1 cellular context compared by ENCODE assay signal in the genomic region with DNA sequence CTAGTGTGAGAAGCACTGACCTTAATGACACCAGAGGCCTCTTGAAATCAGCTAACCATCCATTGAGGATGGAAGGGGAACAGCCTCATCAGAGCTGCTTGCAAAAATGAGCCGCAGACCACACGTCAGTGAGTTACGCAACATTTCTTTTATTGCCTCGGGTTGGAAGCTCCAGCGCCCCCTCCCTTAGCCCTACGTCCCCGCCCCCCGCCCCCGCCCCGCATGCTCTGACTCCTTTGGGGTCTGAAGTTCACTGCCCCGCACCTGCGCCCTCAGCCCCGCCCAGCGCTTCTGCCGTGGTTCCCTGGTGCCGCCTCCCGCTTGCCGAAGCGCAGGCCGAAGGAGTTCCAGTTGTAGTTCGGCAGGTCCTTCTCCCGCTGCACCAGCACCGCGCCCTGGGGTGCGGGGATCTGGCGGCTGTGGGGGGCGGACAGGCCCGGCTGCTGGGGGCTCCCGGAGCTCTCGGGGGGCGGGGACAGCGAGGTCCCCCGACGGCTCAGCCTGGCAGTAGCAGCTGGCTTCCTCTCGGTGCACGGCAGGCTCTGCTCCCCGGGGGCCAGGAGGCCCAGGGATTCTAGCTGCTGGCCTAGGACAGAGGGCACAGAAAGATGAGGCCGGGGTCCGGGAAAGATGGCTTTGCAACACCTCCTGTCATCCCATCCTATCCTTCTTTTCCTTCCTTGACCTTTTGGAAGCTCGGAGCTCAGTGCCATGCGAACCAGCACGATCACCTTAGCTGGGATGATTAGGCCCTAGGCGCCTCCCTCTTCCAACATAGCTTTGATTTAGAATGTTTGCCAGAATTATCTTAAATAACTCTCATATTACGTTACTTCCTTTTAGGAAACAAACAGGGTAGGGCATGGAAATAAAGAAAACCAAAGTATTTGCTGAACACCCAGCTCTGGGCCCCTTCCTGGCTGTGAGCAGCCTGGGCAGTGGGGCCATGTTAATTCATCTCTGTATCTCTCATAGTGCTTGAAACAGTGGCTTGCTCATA.
TF ChIP-seq lines count a peak whose summit lies in the region.

No MANE protein-coding gene starts in this region.

TF ChIP-seq in HepG2, 621 proteins besides CTCF, POLR2A, EP300 and RAD21 (continued from another document and continues in another):
- TF ChIP-seq, protein P1, sequence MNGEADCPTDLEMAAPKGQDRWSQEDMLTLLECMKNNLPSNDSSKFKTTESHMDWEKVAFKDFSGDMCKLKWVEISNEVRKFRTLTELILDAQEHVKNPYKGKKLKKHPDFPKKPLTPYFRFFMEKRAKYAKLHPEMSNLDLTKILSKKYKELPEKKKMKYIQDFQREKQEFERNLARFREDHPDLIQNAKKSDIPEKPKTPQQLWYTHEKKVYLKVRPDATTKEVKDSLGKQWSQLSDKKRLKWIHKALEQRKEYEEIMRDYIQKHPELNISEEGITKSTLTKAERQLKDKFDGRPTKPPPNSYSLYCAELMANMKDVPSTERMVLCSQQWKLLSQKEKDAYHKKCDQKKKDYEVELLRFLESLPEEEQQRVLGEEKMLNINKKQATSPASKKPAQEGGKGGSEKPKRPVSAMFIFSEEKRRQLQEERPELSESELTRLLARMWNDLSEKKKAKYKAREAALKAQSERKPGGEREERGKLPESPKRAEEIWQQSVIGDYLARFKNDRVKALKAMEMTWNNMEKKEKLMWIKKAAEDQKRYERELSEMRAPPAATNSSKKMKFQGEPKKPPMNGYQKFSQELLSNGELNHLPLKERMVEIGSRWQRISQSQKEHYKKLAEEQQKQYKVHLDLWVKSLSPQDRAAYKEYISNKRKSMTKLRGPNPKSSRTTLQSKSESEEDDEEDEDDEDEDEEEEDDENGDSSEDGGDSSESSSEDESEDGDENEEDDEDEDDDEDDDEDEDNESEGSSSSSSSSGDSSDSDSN (CRISPR knock-in tag; IDR thresholded peaks at IDR 0.05): peak; percentile 52; the same call in 1 of the 2 replicates
- TF ChIP-seq, protein P2, sequence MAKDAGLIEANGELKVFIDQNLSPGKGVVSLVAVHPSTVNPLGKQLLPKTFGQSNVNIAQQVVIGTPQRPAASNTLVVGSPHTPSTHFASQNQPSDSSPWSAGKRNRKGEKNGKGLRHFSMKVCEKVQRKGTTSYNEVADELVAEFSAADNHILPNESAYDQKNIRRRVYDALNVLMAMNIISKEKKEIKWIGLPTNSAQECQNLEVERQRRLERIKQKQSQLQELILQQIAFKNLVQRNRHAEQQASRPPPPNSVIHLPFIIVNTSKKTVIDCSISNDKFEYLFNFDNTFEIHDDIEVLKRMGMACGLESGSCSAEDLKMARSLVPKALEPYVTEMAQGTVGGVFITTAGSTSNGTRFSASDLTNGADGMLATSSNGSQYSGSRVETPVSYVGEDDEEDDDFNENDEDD (CRISPR knock-in tag; IDR thresholded peaks at IDR 0.05; ENCODE audit: borderline replicate concordance): 0 out of 2 replicates have a peak, but pooled peaks have one; percentile 24
- TF ChIP-seq SMAD3 (CRISPR knock-in tag; IDR thresholded peaks at IDR 0.05) (no peak), ZNF160 (CRISPR knock-in tag; IDR thresholded peaks at IDR 0.05) (no peak), RBFOX2 (IDR thresholded peaks at IDR 0.05; ENCODE audit: low read depth, low read length) (0 out of 2 replicates have a peak, but pooled peaks have one; percentile 40), NFKB2 (CRISPR knock-in tag; IDR thresholded peaks at IDR 0.05; ENCODE audit: borderline replicate concordance) (0 out of 2 replicates have a peak, but pooled peaks have one; percentile 20), ZNF839 (CRISPR knock-in tag; IDR thresholded peaks at IDR 0.05; ENCODE audit: borderline replicate concordance) (no peak), HDAC1 (CRISPR knock-in tag; IDR thresholded peaks at IDR 0.05) (0 out of 2 replicates have a peak, but pooled peaks have one; percentile 26), ZMYM3 (CRISPR knock-in tag; IDR thresholded peaks at IDR 0.05) (0 out of 2 replicates have a peak, but pooled peaks have one; percentile 18), YY1 (IDR thresholded peaks at IDR 0.05; ENCODE audit: insufficient read depth, insufficient replicate concordance, low read depth, low read length) (no peak), ZNF788 (CRISPR knock-in tag; IDR thresholded peaks at IDR 0.05; ENCODE audit: borderline replicate concordance) (no peak), ZNF30 (CRISPR knock-in tag; IDR thresholded peaks at IDR 0.05) (0 out of 2 replicates have a peak, but pooled peaks have one; percentile 29), ZSCAN12 (CRISPR knock-in tag; IDR thresholded peaks at IDR 0.05) (0 out of 2 replicates have a peak, but pooled peaks have one; percentile 35), KLF16 (CRISPR knock-in tag; IDR thresholded peaks at IDR 0.05) (0 out of 4 replicates have a peak, but pooled peaks of 1 of the 2 experiments have one; percentile 17), CEBPG (CRISPR knock-in tag; IDR thresholded peaks at IDR 0.05) (peak; percentile 89), ZNF335 (CRISPR knock-in tag; IDR thresholded peaks at IDR 0.05) (no peak), PHF8 (CRISPR knock-in tag; IDR thresholded peaks at IDR 0.05) (peak; percentile 48; the same call in 1 of the 2 replicates), ZFY (CRISPR knock-in tag; IDR thresholded peaks at IDR 0.05) (peak; percentile 45; the same call in 1 of the 2 replicates), CEBPB (IDR thresholded peaks at IDR 0.05; ENCODE audit: borderline replicate concordance, low read depth, low read length) (peak; percentile 94), ZNF777 (CRISPR knock-in tag; IDR thresholded peaks at IDR 0.05) (peak; percentile 96), ZNF510 (CRISPR knock-in tag; IDR thresholded peaks at IDR 0.05; ENCODE audit: low read depth) (no peak), NFIB (CRISPR knock-in tag; IDR thresholded peaks at IDR 0.05; ENCODE audit: borderline replicate concordance) (no peak), MTA1 (CRISPR knock-in tag; IDR thresholded peaks at IDR 0.05; ENCODE audit: borderline replicate concordance) (peak; percentile 44; the same call in 1 of the 2 replicates), RFXAP (CRISPR knock-in tag; IDR thresholded peaks at IDR 0.05; ENCODE audit: borderline replicate concordance) (no peak), NCOA1 (CRISPR knock-in tag; IDR thresholded peaks at IDR 0.05) (0 out of 2 replicates have a peak, but pooled peaks have one; percentile 26)
- TF ChIP-seq, protein P3, sequence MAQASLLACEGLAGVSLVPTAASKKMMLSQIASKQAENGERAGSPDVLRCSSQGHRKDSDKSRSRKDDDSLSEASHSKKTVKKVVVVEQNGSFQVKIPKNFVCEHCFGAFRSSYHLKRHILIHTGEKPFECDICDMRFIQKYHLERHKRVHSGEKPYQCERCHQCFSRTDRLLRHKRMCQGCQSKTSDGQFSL (CRISPR knock-in tag; IDR thresholded peaks at IDR 0.05): peak; percentile 33; the same call in 1 of the 2 replicates
- TF ChIP-seq, protein P4, sequence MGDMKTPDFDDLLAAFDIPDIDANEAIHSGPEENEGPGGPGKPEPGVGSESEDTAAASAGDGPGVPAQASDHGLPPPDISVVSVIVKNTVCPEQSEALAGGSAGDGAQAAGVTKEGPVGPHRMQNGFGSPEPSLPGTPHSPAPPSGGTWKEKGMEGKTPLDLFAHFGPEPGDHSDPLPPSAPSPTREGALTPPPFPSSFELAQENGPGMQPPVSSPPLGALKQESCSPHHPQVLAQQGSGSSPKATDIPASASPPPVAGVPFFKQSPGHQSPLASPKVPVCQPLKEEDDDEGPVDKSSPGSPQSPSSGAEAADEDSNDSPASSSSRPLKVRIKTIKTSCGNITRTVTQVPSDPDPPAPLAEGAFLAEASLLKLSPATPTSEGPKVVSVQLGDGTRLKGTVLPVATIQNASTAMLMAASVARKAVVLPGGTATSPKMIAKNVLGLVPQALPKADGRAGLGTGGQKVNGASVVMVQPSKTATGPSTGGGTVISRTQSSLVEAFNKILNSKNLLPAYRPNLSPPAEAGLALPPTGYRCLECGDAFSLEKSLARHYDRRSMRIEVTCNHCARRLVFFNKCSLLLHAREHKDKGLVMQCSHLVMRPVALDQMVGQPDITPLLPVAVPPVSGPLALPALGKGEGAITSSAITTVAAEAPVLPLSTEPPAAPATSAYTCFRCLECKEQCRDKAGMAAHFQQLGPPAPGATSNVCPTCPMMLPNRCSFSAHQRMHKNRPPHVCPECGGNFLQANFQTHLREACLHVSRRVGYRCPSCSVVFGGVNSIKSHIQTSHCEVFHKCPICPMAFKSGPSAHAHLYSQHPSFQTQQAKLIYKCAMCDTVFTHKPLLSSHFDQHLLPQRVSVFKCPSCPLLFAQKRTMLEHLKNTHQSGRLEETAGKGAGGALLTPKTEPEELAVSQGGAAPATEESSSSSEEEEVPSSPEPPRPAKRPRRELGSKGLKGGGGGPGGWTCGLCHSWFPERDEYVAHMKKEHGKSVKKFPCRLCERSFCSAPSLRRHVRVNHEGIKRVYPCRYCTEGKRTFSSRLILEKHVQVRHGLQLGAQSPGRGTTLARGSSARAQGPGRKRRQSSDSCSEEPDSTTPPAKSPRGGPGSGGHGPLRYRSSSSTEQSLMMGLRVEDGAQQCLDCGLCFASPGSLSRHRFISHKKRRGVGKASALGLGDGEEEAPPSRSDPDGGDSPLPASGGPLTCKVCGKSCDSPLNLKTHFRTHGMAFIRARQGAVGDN (CRISPR knock-in tag; IDR thresholded peaks at IDR 0.05): peak; percentile 78
- TF ChIP-seq, protein P5, sequence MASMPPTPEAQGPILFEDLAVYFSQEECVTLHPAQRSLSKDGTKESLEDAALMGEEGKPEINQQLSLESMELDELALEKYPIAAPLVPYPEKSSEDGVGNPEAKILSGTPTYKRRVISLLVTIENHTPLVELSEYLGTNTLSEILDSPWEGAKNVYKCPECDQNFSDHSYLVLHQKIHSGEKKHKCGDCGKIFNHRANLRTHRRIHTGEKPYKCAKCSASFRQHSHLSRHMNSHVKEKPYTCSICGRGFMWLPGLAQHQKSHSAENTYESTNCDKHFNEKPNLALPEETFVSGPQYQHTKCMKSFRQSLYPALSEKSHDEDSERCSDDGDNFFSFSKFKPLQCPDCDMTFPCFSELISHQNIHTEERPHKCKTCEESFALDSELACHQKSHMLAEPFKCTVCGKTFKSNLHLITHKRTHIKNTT (CRISPR knock-in tag; IDR thresholded peaks at IDR 0.05): 0 out of 2 replicates have a peak, but pooled peaks have one; percentile 25
- TF ChIP-seq, protein P6, sequence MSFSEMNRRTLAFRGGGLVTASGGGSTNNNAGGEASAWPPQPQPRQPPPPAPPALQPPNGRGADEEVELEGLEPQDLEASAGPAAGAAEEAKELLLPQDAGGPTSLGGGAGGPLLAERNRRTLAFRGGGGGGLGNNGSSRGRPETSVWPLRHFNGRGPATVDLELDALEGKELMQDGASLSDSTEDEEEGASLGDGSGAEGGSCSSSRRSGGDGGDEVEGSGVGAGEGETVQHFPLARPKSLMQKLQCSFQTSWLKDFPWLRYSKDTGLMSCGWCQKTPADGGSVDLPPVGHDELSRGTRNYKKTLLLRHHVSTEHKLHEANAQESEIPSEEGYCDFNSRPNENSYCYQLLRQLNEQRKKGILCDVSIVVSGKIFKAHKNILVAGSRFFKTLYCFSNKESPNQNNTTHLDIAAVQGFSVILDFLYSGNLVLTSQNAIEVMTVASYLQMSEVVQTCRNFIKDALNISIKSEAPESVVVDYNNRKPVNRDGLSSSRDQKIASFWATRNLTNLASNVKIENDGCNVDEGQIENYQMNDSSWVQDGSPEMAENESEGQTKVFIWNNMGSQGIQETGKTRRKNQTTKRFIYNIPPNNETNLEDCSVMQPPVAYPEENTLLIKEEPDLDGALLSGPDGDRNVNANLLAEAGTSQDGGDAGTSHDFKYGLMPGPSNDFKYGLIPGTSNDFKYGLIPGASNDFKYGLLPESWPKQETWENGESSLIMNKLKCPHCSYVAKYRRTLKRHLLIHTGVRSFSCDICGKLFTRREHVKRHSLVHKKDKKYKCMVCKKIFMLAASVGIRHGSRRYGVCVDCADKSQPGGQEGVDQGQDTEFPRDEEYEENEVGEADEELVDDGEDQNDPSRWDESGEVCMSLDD (CRISPR knock-in tag; IDR thresholded peaks at IDR 0.05; ENCODE audit: borderline replicate concordance): 0 out of 2 replicates have a peak, but pooled peaks have one; percentile 38
- TF ChIP-seq, protein P7, sequence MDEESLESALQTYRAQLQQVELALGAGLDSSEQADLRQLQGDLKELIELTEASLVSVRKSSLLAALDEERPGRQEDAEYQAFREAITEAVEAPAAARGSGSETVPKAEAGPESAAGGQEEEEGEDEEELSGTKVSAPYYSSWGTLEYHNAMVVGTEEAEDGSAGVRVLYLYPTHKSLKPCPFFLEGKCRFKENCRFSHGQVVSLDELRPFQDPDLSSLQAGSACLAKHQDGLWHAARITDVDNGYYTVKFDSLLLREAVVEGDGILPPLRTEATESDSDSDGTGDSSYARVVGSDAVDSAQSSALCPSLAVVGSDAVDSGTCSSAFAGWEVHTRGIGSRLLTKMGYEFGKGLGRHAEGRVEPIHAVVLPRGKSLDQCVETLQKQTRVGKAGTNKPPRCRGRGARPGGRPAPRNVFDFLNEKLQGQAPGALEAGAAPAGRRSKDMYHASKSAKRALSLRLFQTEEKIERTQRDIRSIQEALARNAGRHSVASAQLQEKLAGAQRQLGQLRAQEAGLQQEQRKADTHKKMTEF (CRISPR knock-in tag; IDR thresholded peaks at IDR 0.05): peak; percentile 32; the same call in 1 of the 2 replicates
- TF ChIP-seq, protein P8, sequence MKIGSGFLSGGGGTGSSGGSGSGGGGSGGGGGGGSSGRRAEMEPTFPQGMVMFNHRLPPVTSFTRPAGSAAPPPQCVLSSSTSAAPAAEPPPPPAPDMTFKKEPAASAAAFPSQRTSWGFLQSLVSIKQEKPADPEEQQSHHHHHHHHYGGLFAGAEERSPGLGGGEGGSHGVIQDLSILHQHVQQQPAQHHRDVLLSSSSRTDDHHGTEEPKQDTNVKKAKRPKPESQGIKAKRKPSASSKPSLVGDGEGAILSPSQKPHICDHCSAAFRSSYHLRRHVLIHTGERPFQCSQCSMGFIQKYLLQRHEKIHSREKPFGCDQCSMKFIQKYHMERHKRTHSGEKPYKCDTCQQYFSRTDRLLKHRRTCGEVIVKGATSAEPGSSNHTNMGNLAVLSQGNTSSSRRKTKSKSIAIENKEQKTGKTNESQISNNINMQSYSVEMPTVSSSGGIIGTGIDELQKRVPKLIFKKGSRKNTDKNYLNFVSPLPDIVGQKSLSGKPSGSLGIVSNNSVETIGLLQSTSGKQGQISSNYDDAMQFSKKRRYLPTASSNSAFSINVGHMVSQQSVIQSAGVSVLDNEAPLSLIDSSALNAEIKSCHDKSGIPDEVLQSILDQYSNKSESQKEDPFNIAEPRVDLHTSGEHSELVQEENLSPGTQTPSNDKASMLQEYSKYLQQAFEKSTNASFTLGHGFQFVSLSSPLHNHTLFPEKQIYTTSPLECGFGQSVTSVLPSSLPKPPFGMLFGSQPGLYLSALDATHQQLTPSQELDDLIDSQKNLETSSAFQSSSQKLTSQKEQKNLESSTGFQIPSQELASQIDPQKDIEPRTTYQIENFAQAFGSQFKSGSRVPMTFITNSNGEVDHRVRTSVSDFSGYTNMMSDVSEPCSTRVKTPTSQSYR (CRISPR knock-in tag; IDR thresholded peaks at IDR 0.05; ENCODE audit: borderline replicate concordance): no peak
- TF ChIP-seq, protein P9, sequence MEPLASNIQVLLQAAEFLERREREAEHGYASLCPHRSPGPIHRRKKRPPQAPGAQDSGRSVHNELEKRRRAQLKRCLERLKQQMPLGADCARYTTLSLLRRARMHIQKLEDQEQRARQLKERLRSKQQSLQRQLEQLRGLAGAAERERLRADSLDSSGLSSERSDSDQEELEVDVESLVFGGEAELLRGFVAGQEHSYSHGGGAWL (CRISPR knock-in tag; IDR thresholded peaks at IDR 0.05): 0 out of 2 replicates have a peak, but pooled peaks have one; percentile 41
